ENCODE assay signal across 12 cellular contexts in genomic region chr12:6822461-6823135, GRCh38. TPM values are rescaled to one million over a fixed set of nuclear protein-coding genes. Genes with fewer than 3 reads are reported as not detected.
DNase-seq lines count a peak whose midpoint lies in the region; ATAC-seq and TF ChIP-seq lines count a peak whose summit lies in the region.
"Had no signal": no experiment of that assay in that cellular context is flagged by ENCODE, and none has a peak within 500 bp of the region (broad histone marks: within the 10 kb centered on the region; RNA-seq: fewer than 3 reads in every experiment).

No MANE protein-coding gene starts in this region.

- no peak for ATAC-seq in heart left ventricle
- no peak for ATAC-seq in Right ventricle myocardium inferior
- no peak for ATAC-seq in memory B cell (ENCODE audit: low read depth)
- ATAC-seq in upper lobe of right lung = no peak
- no peak for ATAC-seq in GM21737 (IDR thresholded peaks at IDR 0.05; ENCODE audit: unreplicated experiment)

- TF ChIP-seq POLR2A in heart left ventricle (IDR thresholded peaks at IDR 0.05) = no peak

- H3K9me3 ChIP-seq in heart left ventricle = no peaks in the 10 kb centered on the region
- H3K9me3 ChIP-seq in upper lobe of right lung = no peaks in the 10 kb centered on the region

- H3K27me3 Mint-ChIP-seq in chondrocyte (ENCODE audit: low read depth) = peaks cover 2% of the 10 kb centered on the region
- peaks cover 47% of the 10 kb centered on the region for H3K27me3 Mint-ChIP-seq in memory B cell

- H3K9me3 Mint-ChIP-seq in chondrocyte (ENCODE audit: low read depth) (no peaks in the 10 kb centered on the region), memory B cell (no peaks in the 10 kb centered on the region)
- H3K9me3 Mint-ChIP-seq: activated naive CD4-positive, alpha-beta T cell treated with anti-CD3 and anti-CD28 coated beads, Interleukin-2, amount 10 ng/mL, durations not matched to agents 7 days and 5 days had no signal

- H3K4me3 ChIP-seq in heart left ventricle (peak overlapping the region in 9 of 12 donors; percentile 51 to 67 (median 59)), upper lobe of right lung (peak overlapping the region; percentile 51)

- H3K27ac ChIP-seq in heart left ventricle = no peak overlapping the region
- no peak overlapping the region for H3K27ac ChIP-seq in upper lobe of right lung

- 64 to 71% (median 68%) methylated on average over 7 of the region's 7 CpGs for WGBS in heart left ventricle, 4 donors

- intact Hi-C loops in heart left ventricle (cut with DNase I) = loop anchor here in 3 of 10 donors (5.0 to 10.0 kb wide), 4 partner anchors 48 to 208 kb away; partner anchors contain the start of genes LAG3 (in 1 of the 3) and MLF2 (in 1 of the 3)
- intact Hi-C loops in Right ventricle myocardium inferior (cut with DNase I) = loop anchor here (5.0 kb wide), 1 partner anchor 40 kb away; no protein-coding TSS in a partner anchor
- intact Hi-C loops in upper lobe of right lung (cut with DNase I) = loop anchor here (10.0 kb wide), 1 partner anchor 88 kb away; no protein-coding TSS in a partner anchor

- H3K4me1 Mint-ChIP-seq in chondrocyte (ENCODE audit: low read depth) (peaks cover 52% of the 10 kb centered on the region), memory B cell (peaks cover 28% of the 10 kb centered on the region)

- peaks cover 0 to 12% (median 0%) of the 10 kb centered on the region in 9 donors for H3K27me3 ChIP-seq in heart left ventricle
- H3K27me3 ChIP-seq in upper lobe of right lung = no peaks in the 10 kb centered on the region

- no peak overlapping the region for H3K27ac Mint-ChIP-seq in chondrocyte (ENCODE audit: unreplicated experiment)
- H3K27ac Mint-ChIP-seq in memory B cell = no peak overlapping the region
- H3K27ac Mint-ChIP-seq: activated naive CD4-positive, alpha-beta T cell treated with anti-CD3 and anti-CD28 coated beads, Interleukin-2, amount 10 ng/mL, durations not matched to agents 7 days and 5 days had no signal

- H3K4me1 ChIP-seq in heart left ventricle = peaks cover 0 to 40% (median 26%) of the 10 kb centered on the region in 12 donors
- H3K4me1 ChIP-seq in upper lobe of right lung = peaks cover 11% of the 10 kb centered on the region

- H3K36me3 ChIP-seq in heart left ventricle = peaks cover 0 to 8% (median 0%) of the 10 kb centered on the region in 9 donors
- no peaks in the 10 kb centered on the region for H3K36me3 ChIP-seq in upper lobe of right lung

- H3K4me3 Mint-ChIP-seq in chondrocyte (ENCODE audit: unreplicated experiment) = peak overlapping the region; percentile 78
- peak overlapping the region; percentile 47 for H3K4me3 Mint-ChIP-seq in memory B cell

- no peak for TF ChIP-seq CTCF in heart left ventricle (IDR thresholded peaks at IDR 0.05)
- TF ChIP-seq CTCF in chondrocyte (IDR thresholded peaks at IDR 0.05) = no peak
- no peak for TF ChIP-seq CTCF in upper lobe of right lung (IDR thresholded peaks at IDR 0.05)

- H3K36me3 Mint-ChIP-seq in chondrocyte (ENCODE audit: low read depth) = no peaks in the 10 kb centered on the region
- no peaks in the 10 kb centered on the region for H3K36me3 Mint-ChIP-seq in memory B cell

- DNase-seq in heart left ventricle (no peak), Right ventricle myocardium inferior (ENCODE audit: missing footprints) (no peak), chondrocyte (ENCODE audit: low spot score) (no peak), memory B cell (ENCODE audit: low spot score in 2 of 2) (no peak), upper lobe of right lung (no peak), GOT3 (lab: John Stamatoyannopoulos, UW) (no peak), T-helper 2 cell (no peak)
- DNase-seq: activated CD4-positive, alpha-beta T cell treated with anti-CD3 and anti-CD28 coated beads, Interleukin-2, amount 50 U/mL, for 48 hours; activated naive CD4-positive, alpha-beta T cell treated with anti-CD3 and anti-CD28 coated beads, Interleukin-2, amount 10 ng/mL, durations not matched to agents 7 days and 5 days; NCI-H1930; stimulated activated CD4-positive, alpha-beta T cell treated with anti-CD3 and anti-CD28 coated beads, Interleukin-4, amount 100 ng/mL, for 24 hours had no signal

RNA-seq across cellular contexts. Expression of gene GPR162, which starts 1.0 kb away (rescaled TPM):
- total RNA-seq in heart left ventricle (1 to 10 TPM; 1.8 to 5.2 (median 2.9) TPM), Right ventricle myocardium inferior (7.8 TPM), chondrocyte (3.2 to 4.6 TPM (median 4.2 TPM) in 3 replicates), upper lobe of right lung (17.1 TPM)
- polyA plus RNA-seq in heart left ventricle = 1 to 10 TPM; 4.4 to 7.7 TPM

RNA-seq across cellular contexts. Expression of gene P3H3, which starts 5.6 kb away (rescaled TPM):
- total RNA-seq in heart left ventricle (10 to 100 TPM in 7 of 9 donors, 1 to 10 TPM in 2; 4.2 to 26.7 (median 16.6) TPM), Right ventricle myocardium inferior (10.3 TPM), chondrocyte (109 to 116 TPM (median 114 TPM) in 3 replicates), upper lobe of right lung (9.7 TPM)
- polyA plus RNA-seq in heart left ventricle = 10 to 100 TPM; 11.5 to 29.9 TPM

RNA-seq across cellular contexts. Expression of gene GNB3, which starts 18.1 kb away (rescaled TPM):
- total RNA-seq in heart left ventricle = 10 to 100 TPM in 2 of 9 donors, 1 to 10 TPM in 6, under 1 TPM in 1; 0.64 to 12.4 (median 6.2) TPM
- 1 to 10 TPM; 1.9 to 6.2 TPM for polyA plus RNA-seq in heart left ventricle
- 4.0 TPM for total RNA-seq in Right ventricle myocardium inferior
- total RNA-seq in chondrocyte = 10.2 to 11.5 TPM (median 10.9 TPM) in 3 replicates
- total RNA-seq in upper lobe of right lung = 0.32 TPM

RNA-seq across cellular contexts. Expression of gene CDCA3, which starts 28.5 kb away (rescaled TPM):
- total RNA-seq in heart left ventricle = 1 to 10 TPM in 1 of 9 donors, under 1 TPM in 7, not detected in 1; 0.44 to 8.3 (median 0.96) TPM
- under 1 TPM; 0.42 to 0.65 TPM for polyA plus RNA-seq in heart left ventricle
- 1.2 TPM for total RNA-seq in Right ventricle myocardium inferior
- 4.1 to 7.5 TPM (median 5.6 TPM) in 3 replicates for total RNA-seq in chondrocyte
- total RNA-seq in upper lobe of right lung = 1.1 TPM

RNA-seq across cellular contexts. Expression of gene USP5, which starts 29.4 kb away (rescaled TPM):
- 10 to 100 TPM; 42.0 to 96.8 (median 61.6) TPM for total RNA-seq in heart left ventricle
- polyA plus RNA-seq in heart left ventricle = 10 to 100 TPM; 23.4 to 52.8 TPM
- 62.0 TPM for total RNA-seq in Right ventricle myocardium inferior
- total RNA-seq in chondrocyte = 103 to 147 TPM (median 106 TPM) in 3 replicates
- total RNA-seq in upper lobe of right lung = 63.9 TPM
